In the genomic region with DNA sequence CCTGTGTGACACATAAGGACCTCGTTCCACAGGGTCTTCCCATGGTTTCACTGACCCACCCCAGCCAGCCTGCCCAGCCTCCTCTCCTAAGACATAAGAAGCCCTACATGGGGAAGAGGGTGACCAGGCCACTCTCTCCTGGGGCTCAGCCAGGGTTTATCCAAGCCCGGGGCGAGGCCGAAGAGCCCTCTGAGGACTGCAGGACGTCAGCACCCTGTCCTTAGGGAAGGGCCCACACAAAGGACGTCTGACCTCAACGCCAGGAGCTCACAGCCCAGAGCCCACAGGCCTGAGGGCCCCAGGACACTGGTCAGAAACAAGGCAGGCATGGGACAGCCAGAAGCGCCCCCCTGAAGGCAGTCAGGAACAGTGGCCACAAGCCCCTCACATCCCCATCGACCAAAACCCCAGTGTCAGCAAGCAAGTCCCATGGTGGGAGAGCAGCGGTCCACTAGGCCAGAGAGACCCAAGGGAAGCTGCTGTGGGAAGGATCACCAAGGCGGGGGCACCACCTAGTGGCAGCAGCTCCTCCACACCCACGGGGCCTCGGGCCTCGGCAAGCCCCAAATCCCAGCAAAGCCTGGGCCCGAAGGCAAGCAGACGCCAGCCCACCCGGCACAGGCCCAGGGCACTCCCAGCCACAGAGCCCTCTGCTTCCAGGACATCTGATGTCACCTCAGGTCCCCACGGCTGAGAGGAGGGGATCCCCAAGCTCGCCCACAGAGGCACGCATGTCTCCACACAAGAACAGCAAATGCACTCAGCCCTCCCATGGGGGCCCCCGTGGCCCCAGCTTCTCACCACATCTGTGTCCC, we compare ENCODE assay signal across 9 cellular contexts. TPM values are rescaled to one million over a fixed set of nuclear protein-coding genes. Genes with fewer than 3 reads are reported as not detected.
A peak's percentile ranks its signal among the peaks of the same experiment; 100 is the strongest.
DNase-seq lines count a peak whose midpoint lies in the region; ATAC-seq, FAIRE-seq and TF ChIP-seq lines count a peak whose summit lies in the region.
"Had no signal": no experiment of that assay in that cellular context is flagged by ENCODE, and none has a peak within 500 bp of the region (broad histone marks: within the 10 kb centered on the region; RNA-seq: fewer than 3 reads in every experiment).

No MANE protein-coding gene starts in this region.

- WGBS in ovary, 3 donors: 48 to 80% (median 56%) methylated on average over 11 to 21 of the region's 21 CpGs

- H3K27me3 ChIP-seq in NT2/D1 (ENCODE audit: insufficient read depth, insufficient read length) (no peaks in the 10 kb centered on the region), ovary (no peaks in the 10 kb centered on the region)

- H3K36me3 ChIP-seq in NT2/D1 (ENCODE audit: insufficient read depth, insufficient read length, low read length) (peaks cover 90% of the 10 kb centered on the region), ovary (no peaks in the 10 kb centered on the region)

- H3K27ac ChIP-seq in ovary: no peak overlapping the region

- no peak for FAIRE-seq in frontal cortex (lab: Jason Lieb, UNC)

- peaks cover 4% of the 10 kb centered on the region for H3K4me1 ChIP-seq in NT2/D1 (ENCODE audit: insufficient read depth, insufficient read length)
- H3K4me1 ChIP-seq in ovary (ENCODE audit: insufficient read depth): peaks cover 3% of the 10 kb centered on the region
- H3K4me1 ChIP-seq: HAP-1 had no signal

- DNase-seq in A172 (ENCODE audit: low spot score) (peak; percentile 44), GM12864 (ENCODE audit: low read depth) (peak; percentile 33), NT2/D1 (ENCODE audit: low read depth, low spot score) (peak; percentile 63), frontal cortex (ENCODE audit: low spot score in 2 of 2) (peak; percentile 75 to 92), ovary (peak; percentile 71 to 89 (median 85))
- DNase-seq in activated effector memory CD4-positive, alpha-beta T cell treated with Interleukin-2 at 50 U/mL for 16 hours: peak; percentile 8

- intact Hi-C loops in ovary (cut with DNase I): loop anchor here in 3 of 4 donors (5.0 to 10.0 kb wide), 5 partner anchors 105 to 625 kb away; no protein-coding TSS in a partner anchor

- no peak for TF ChIP-seq EP300 in ovary (IDR thresholded peaks at IDR 0.05)

- H3K9ac ChIP-seq in NT2/D1 (ENCODE audit: insufficient read length, low read depth): peak overlapping the region; percentile 37

- peak; percentile 50 for ATAC-seq in HG02973 (IDR thresholded peaks at IDR 0.05; ENCODE audit: unreplicated experiment)
- ATAC-seq in HG02970 (IDR thresholded peaks at IDR 0.05; ENCODE audit: low FRiP score, unreplicated experiment): no peak

- TF ChIP-seq POLR2A in ovary (IDR thresholded peaks at IDR 0.05): no peak

- peak; percentile 85 for TF ChIP-seq CTCF in GM12864 (IDR thresholded peaks at IDR 0.05; ENCODE audit: low read depth, low read length, missing control alignments)
- TF ChIP-seq CTCF in ovary (IDR thresholded peaks at IDR 0.05): peak; percentile 46 to 87 (median 79)

- H3K4me3 ChIP-seq in GM12864 (ENCODE audit: low read depth, low read length): no peak overlapping the region
- no peak overlapping the region for H3K4me3 ChIP-seq in NT2/D1 (ENCODE audit: insufficient read length, low read depth)
- no peak overlapping the region for H3K4me3 ChIP-seq in ovary
- H3K4me3 ChIP-seq: HAP-1 had no signal

- H3K9me3 ChIP-seq in NT2/D1 (ENCODE audit: insufficient read depth, low read length) (peaks cover 8% of the 10 kb centered on the region; the same call in 1 of the 2 replicates), ovary (no peaks in the 10 kb centered on the region)
- H3K9me3 ChIP-seq: HAP-1 had no signal

RNA-seq across cellular contexts. Expression of gene MAD1L1, which starts 23.4 kb away (rescaled TPM):
- 70.3 and 127 TPM in 2 replicates for total RNA-seq in A172 (2014; rRNA removed; shearing (Covaris generic))
- total RNA-seq in frontal cortex (37.1 TPM), ovary (10 to 100 TPM; 17.6 to 36.6 (median 27.6) TPM)
- 10 to 100 TPM in 1 of 2 donors, 1 to 10 TPM in 1; 5.9 to 17.1 TPM for polyA plus RNA-seq in ovary

RNA-seq across cellular contexts. Expression of gene MRM2, which starts 32.7 kb away (rescaled TPM):
- 62.2 TPM in 2 replicates for total RNA-seq in A172 (2014; rRNA removed; shearing (Covaris generic))
- total RNA-seq in frontal cortex (15.9 TPM), ovary (10 to 100 TPM; 12.6 to 28.5 (median 21.4) TPM)
- polyA plus RNA-seq in ovary: 10 to 100 TPM; 18.4 to 26.0 TPM

RNA-seq across cellular contexts. Expression of gene NUDT1, which starts 32.7 kb away (rescaled TPM):
- total RNA-seq in A172 (2014; rRNA removed; shearing (Covaris generic)): 94.5 and 112 TPM in 2 replicates
- 15.5 TPM for total RNA-seq in frontal cortex
- total RNA-seq in ovary: 1 to 10 TPM; 8.4 to 10.0 (median 9.1) TPM
- 10 to 100 TPM in 1 of 2 donors, 1 to 10 TPM in 1; 2.3 to 15.6 TPM for polyA plus RNA-seq in ovary

Comparison
In these comparisons a context has a peak if more than half of its experiments do, and no peak if none do; other contexts are left out.
1. DNase-seq: peak in every context shown above with its lines; median percentile 85 in ovary; 84 in frontal cortex; 63 in NT2/D1; 44 in A172; 33 in GM12864; 8 in activated effector memory CD4-positive, alpha-beta T cell treated with Interleukin-2 at 50 U/mL for 16 hours.